In genomic region chr3:25151497-25151896, GRCh38 we compare ENCODE assay signal across 13 cellular contexts.
DNase-seq lines count a peak whose midpoint lies in the region; ATAC-seq and TF ChIP-seq lines count a peak whose summit lies in the region.
"Had no signal": no experiment of that assay in that cellular context is flagged by ENCODE, and none has a peak within 500 bp of the region (broad histone marks: within the 10 kb centered on the region; RNA-seq: fewer than 3 reads in every experiment).

No MANE protein-coding gene starts in this region.

- no peak overlapping the region for H3K4ac ChIP-seq in mesenchymal stem cell (ENCODE audit: low read depth in 1 of 2, low read length in 2 of 2)

- no peak overlapping the region for H2BK120ac ChIP-seq in mesenchymal stem cell (ENCODE audit: low read depth, low read length)

- no peaks in the 10 kb centered on the region for H3K9me3 Mint-ChIP-seq in nephron progenitor cell

- WGBS in mesenchymal stem cell: 70% methylated on average over 6 of the region's 8 CpGs
- WGBS in suprapubic skin: 17% methylated on average over 8 of the region's 8 CpGs

- TF ChIP-seq CTCF in coronary artery (IDR thresholded peaks at IDR 0.05) (no peak), suprapubic skin (IDR thresholded peaks at IDR 0.05) (no peak), nephron progenitor cell (IDR thresholded peaks at IDR 0.05) (no peak)

- no peak overlapping the region for H3K18ac ChIP-seq in mesenchymal stem cell (ENCODE audit: low read depth in 1 of 2, low read length in 2 of 2)

- H2BK5ac ChIP-seq in mesenchymal stem cell (ENCODE audit: low read depth, low read length, poor library complexity, severe bottlenecking): no peak overlapping the region

- no peak overlapping the region for H2AK5ac ChIP-seq in mesenchymal stem cell (ENCODE audit: low read length, severe bottlenecking)

- H3K79me1 ChIP-seq in mesenchymal stem cell (replicated peaks; ENCODE audit: low read length, poor library complexity, severe bottlenecking): no peaks in the 10 kb centered on the region

- H3K23ac ChIP-seq in mesenchymal stem cell (ENCODE audit: low read length in 2 of 2): no peak overlapping the region

- H3K36me3 ChIP-seq in mesenchymal stem cell (ENCODE audit: control insufficient read depth in 1 of 2, insufficient read depth in 2 of 2, low read depth in 1 of 2, low read length in 2 of 2): no peaks in the 10 kb centered on the region
- H3K36me3 ChIP-seq in suprapubic skin: no peaks in the 10 kb centered on the region
- H3K36me3 ChIP-seq: transverse colon had no signal

- H4K8ac ChIP-seq in mesenchymal stem cell (ENCODE audit: low read length): no peak overlapping the region

- no peak for TF ChIP-seq EP300 in suprapubic skin (IDR thresholded peaks at IDR 0.05)

- H2AFZ ChIP-seq in mesenchymal stem cell (ENCODE audit: low read depth, low read length): no peak overlapping the region

- no peak overlapping the region for H3K27ac Mint-ChIP-seq in nephron progenitor cell
- H3K27ac Mint-ChIP-seq: activated naive CD8-positive, alpha-beta T cell had no signal

- H3K4me3 ChIP-seq in coronary artery (peak overlapping the region; percentile 62), mesenchymal stem cell (ENCODE audit: insufficient read depth in 1 of 2, low read depth in 1 of 2, low read length in 2 of 2) (no peak overlapping the region), suprapubic skin (peak overlapping the region; percentile 18)
- H3K4me3 ChIP-seq: transverse colon had no signal

- peaks cover 3% of the 10 kb centered on the region for H3K27me3 Mint-ChIP-seq in nephron progenitor cell (ENCODE audit: low read depth, poor library complexity)
- H3K27me3 Mint-ChIP-seq: activated naive CD8-positive, alpha-beta T cell had no signal

- H4K91ac ChIP-seq in mesenchymal stem cell (ENCODE audit: low read length): no peak overlapping the region

- no peaks in the 10 kb centered on the region for H3K36me3 Mint-ChIP-seq in nephron progenitor cell (ENCODE audit: low read depth)
- H3K36me3 Mint-ChIP-seq: activated naive CD8-positive, alpha-beta T cell had no signal

- peak overlapping the region; percentile 25 for H3K9ac ChIP-seq in mesenchymal stem cell (ENCODE audit: low read length)

- DNase-seq in NCI-H1105 treated with DMSO at 0.1 percent for 48 hours (lab: John Stamatoyannopoulos, UW) (peak; percentile 0), NCI-H1105 (lab: John Stamatoyannopoulos, UW) (no peak), coronary artery (ENCODE audit: low spot score) (no peak), mesenchymal stem cell (no peak), suprapubic skin (ENCODE audit: low spot score in 2 of 2) (no peak), nephron progenitor cell (no peak), mesenteric fat pad (ENCODE audit: low spot score) (no peak)
- DNase-seq: midbrain, NCI-H446 treated with DMSO at 0.1 percent for 48 hours, transverse colon had no signal

- no peak overlapping the region for H3K4me3 Mint-ChIP-seq in nephron progenitor cell
- H3K4me3 Mint-ChIP-seq: activated naive CD8-positive, alpha-beta T cell had no signal

- H2BK15ac ChIP-seq in mesenchymal stem cell (ENCODE audit: low read depth, poor library complexity, severe bottlenecking): no peak overlapping the region

- TF ChIP-seq POLR2A in suprapubic skin (IDR thresholded peaks at IDR 0.05): no peak

- H3K9me3 ChIP-seq in mesenchymal stem cell (ENCODE audit: control insufficient read depth, low read length) (no peaks in the 10 kb centered on the region), suprapubic skin (no peaks in the 10 kb centered on the region)
- H3K9me3 ChIP-seq: transverse colon had no signal

- no peak overlapping the region for H3K14ac ChIP-seq in mesenchymal stem cell (ENCODE audit: low read length in 2 of 2)

- no peak overlapping the region for H3K4me2 ChIP-seq in mesenchymal stem cell (ENCODE audit: low read length, poor library complexity, severe bottlenecking)

- H2BK12ac ChIP-seq in mesenchymal stem cell (ENCODE audit: low read length in 2 of 2): no peak overlapping the region

- no peak for ATAC-seq in GM18519 (IDR thresholded peaks at IDR 0.05; ENCODE audit: low FRiP score, unreplicated experiment)

- H3K4me1 ChIP-seq in mesenchymal stem cell (ENCODE audit: control insufficient read depth, insufficient read depth, low read depth, low read length): peaks cover 2% of the 10 kb centered on the region
- peaks cover 5% of the 10 kb centered on the region for H3K4me1 ChIP-seq in suprapubic skin

- H3K27me3 ChIP-seq in mesenchymal stem cell (ENCODE audit: control insufficient read depth in 1 of 2, insufficient read depth in 1 of 2, low read length in 2 of 2) (no peaks in the 10 kb centered on the region), suprapubic skin (no peaks in the 10 kb centered on the region)
- H3K27me3 ChIP-seq: transverse colon had no signal

- peak overlapping the region; percentile 34 to 58 for H3K27ac ChIP-seq in coronary artery
- no peak overlapping the region for H3K27ac ChIP-seq in mesenchymal stem cell (ENCODE audit: low read length, poor library complexity, severe bottlenecking)
- H3K27ac ChIP-seq in suprapubic skin: no peak overlapping the region
- H3K27ac ChIP-seq: 22Rv1, transverse colon had no signal

- peaks cover 8% of the 10 kb centered on the region for H3K4me1 Mint-ChIP-seq in nephron progenitor cell

Comparison
In these comparisons a context has a peak if more than half of its experiments do, and no peak if none do; other contexts are left out.
1. H3K27ac ChIP-seq: peak in coronary artery (2 of 2); none in mesenchymal stem cell (single experiment) and suprapubic skin (single experiment).
2. H3K4me3 ChIP-seq: peak in coronary artery (single experiment) and suprapubic skin (single experiment); none in mesenchymal stem cell (0 of 2).